14 cellular contexts compared by ENCODE assay signal in genomic region chr2:235045336-235045972, GRCh38.
DNase-seq lines count a peak whose midpoint lies in the region; ATAC-seq and TF ChIP-seq lines count a peak whose summit lies in the region.
"Had no signal": no experiment of that assay in that cellular context is flagged by ENCODE, and none has a peak within 500 bp of the region (broad histone marks: within the 10 kb centered on the region; RNA-seq: fewer than 3 reads in every experiment).

No MANE protein-coding gene starts in this region.

- no peaks in the 10 kb centered on the region for H3K9me3 Mint-ChIP-seq in activated naive CD4-positive, alpha-beta T cell treated with anti-CD3 and anti-CD28 coated beads for 36 hours
- no peaks in the 10 kb centered on the region for H3K9me3 Mint-ChIP-seq in activated naive CD8-positive, alpha-beta T cell treated with anti-CD3 and anti-CD28 coated beads, Interleukin-2, amount 10 ng/mL, durations not matched to agents 7 days and 5 days
- H3K9me3 Mint-ChIP-seq in type B pancreatic cell (no peaks in the 10 kb centered on the region), Caco-2 (ENCODE audit: unreplicated experiment) (no peaks in the 10 kb centered on the region)

- H3K27me3 Mint-ChIP-seq in activated naive CD4-positive, alpha-beta T cell treated with anti-CD3 and anti-CD28 coated beads for 36 hours (ENCODE audit: low read depth) = peaks cover 19% of the 10 kb centered on the region
- H3K27me3 Mint-ChIP-seq in activated naive CD8-positive, alpha-beta T cell treated with anti-CD3 and anti-CD28 coated beads, Interleukin-2, amount 10 ng/mL, durations not matched to agents 7 days and 5 days = peaks cover 10% of the 10 kb centered on the region
- no peaks in the 10 kb centered on the region for H3K27me3 Mint-ChIP-seq in type B pancreatic cell
- H3K27me3 Mint-ChIP-seq in Caco-2 (ENCODE audit: insufficient read depth, unreplicated experiment) = no peaks in the 10 kb centered on the region

- peak overlapping the region; percentile 18 for H3K4me3 Mint-ChIP-seq in activated naive CD4-positive, alpha-beta T cell treated with anti-CD3 and anti-CD28 coated beads for 36 hours
- peak overlapping the region; percentile 43 for H3K4me3 Mint-ChIP-seq in activated naive CD8-positive, alpha-beta T cell treated with anti-CD3 and anti-CD28 coated beads, Interleukin-2, amount 10 ng/mL, durations not matched to agents 7 days and 5 days
- H3K4me3 Mint-ChIP-seq in type B pancreatic cell (no peak overlapping the region), Caco-2 (ENCODE audit: unreplicated experiment) (no peak overlapping the region)

- TF ChIP-seq CTCF in type B pancreatic cell (conservative IDR thresholded peaks at IDR 0.05) (no peak), Caco-2 (IDR thresholded peaks at IDR 0.05; ENCODE audit: insufficient read depth in 1 of 2, low read depth in 1 of 2, low read length in 1 of 2, severe bottlenecking in 1 of 2, unreplicated experiment in 1 of 2) (no peak)

- H3K36me3 ChIP-seq in Caco-2 (ENCODE audit: control insufficient read depth, insufficient read depth, low read length) = no peaks in the 10 kb centered on the region; the same call in 1 of the 2 replicates

- H3K27ac Mint-ChIP-seq in activated naive CD4-positive, alpha-beta T cell treated with anti-CD3 and anti-CD28 coated beads for 36 hours = no peak overlapping the region
- H3K27ac Mint-ChIP-seq in activated naive CD8-positive, alpha-beta T cell treated with anti-CD3 and anti-CD28 coated beads, Interleukin-2, amount 10 ng/mL, durations not matched to agents 7 days and 5 days = no peak overlapping the region
- H3K27ac Mint-ChIP-seq in type B pancreatic cell = peak overlapping the region; percentile 84
- H3K27ac Mint-ChIP-seq in Caco-2 (ENCODE audit: unreplicated experiment) = no peak overlapping the region

- BruUV-seq in Caco-2 (replicated peaks; lab: Mats Ljungman, UMichigan) = no TSS peak

- POLR2A ChIA-PET in activated naive CD8-positive, alpha-beta T cell treated with anti-CD3 and anti-CD28 coated beads, Interleukin-2, amount 10 ng/mL, durations not matched to agents 7 days and 5 days (lab: Charles Lee) = no interaction called here
- POLR2A ChIA-PET in Caco-2 (lab: Charles Lee) = no interaction called here

- no peaks in the 10 kb centered on the region for H3K4me1 ChIP-seq in Caco-2

- H3K4me1 Mint-ChIP-seq in activated naive CD4-positive, alpha-beta T cell treated with anti-CD3 and anti-CD28 coated beads for 36 hours (ENCODE audit: low read depth) = peaks cover 11% of the 10 kb centered on the region
- peaks cover 14% of the 10 kb centered on the region for H3K4me1 Mint-ChIP-seq in activated naive CD8-positive, alpha-beta T cell treated with anti-CD3 and anti-CD28 coated beads, Interleukin-2, amount 10 ng/mL, durations not matched to agents 7 days and 5 days
- peaks cover 25% of the 10 kb centered on the region for H3K4me1 Mint-ChIP-seq in type B pancreatic cell (ENCODE audit: unreplicated experiment)
- H3K4me1 Mint-ChIP-seq in Caco-2 (ENCODE audit: low read depth, unreplicated experiment) = peaks cover 11% of the 10 kb centered on the region

- no peaks in the 10 kb centered on the region for H3K9me3 ChIP-seq in Caco-2
- H3K9me3 ChIP-seq: SJSA1, vagina had no signal

- no peaks in the 10 kb centered on the region for H3K36me3 Mint-ChIP-seq in activated naive CD4-positive, alpha-beta T cell treated with anti-CD3 and anti-CD28 coated beads for 36 hours (ENCODE audit: low read depth)
- H3K36me3 Mint-ChIP-seq in activated naive CD8-positive, alpha-beta T cell treated with anti-CD3 and anti-CD28 coated beads, Interleukin-2, amount 10 ng/mL, durations not matched to agents 7 days and 5 days = no peaks in the 10 kb centered on the region
- peaks cover 45% of the 10 kb centered on the region for H3K36me3 Mint-ChIP-seq in type B pancreatic cell
- H3K36me3 Mint-ChIP-seq in Caco-2 (ENCODE audit: insufficient read depth, unreplicated experiment) = peaks cover 57% of the 10 kb centered on the region

- H3K4me3 ChIP-seq in Caco-2 (ENCODE audit: low read depth, low read length) = no peak overlapping the region
- H3K4me3 ChIP-seq: coronary artery, SJSA1, vagina had no signal

- no peak for DNase-seq in activated naive CD4-positive, alpha-beta T cell treated with anti-CD3 and anti-CD28 coated beads for 36 hours
- no peak for DNase-seq in activated naive CD4-positive, alpha-beta T cell treated with anti-CD3 and anti-CD28 coated beads, Interleukin-2, amount 50 U/mL, for 16 hours
- no peak for DNase-seq in activated naive CD8-positive, alpha-beta T cell treated with anti-CD3 and anti-CD28 coated beads, Interleukin-2, amount 10 ng/mL, durations not matched to agents 7 days and 5 days
- no peak for DNase-seq in type B pancreatic cell (ENCODE audit: extremely low spot score, unreplicated experiment)
- DNase-seq in activated CD4-positive, alpha-beta T cell treated with anti-CD3 and anti-CD28 coated beads for 48 hours = no peak
- DNase-seq in Caco-2 = no peak
- no peak for DNase-seq in kidney tubule cell (ENCODE audit: low spot score)
- DNase-seq: hypothalamus; NCI-H187; stimulated activated CD4-positive, alpha-beta T cell treated with anti-CD3 and anti-CD28 coated beads, Interleukin-4, amount 100 ng/mL, for 4 hours had no signal

- intact Hi-C loops in activated naive CD4-positive, alpha-beta T cell treated with anti-CD3 and anti-CD28 coated beads for 36 hours (cut with micrococcal nuclease) = no loop called here
- intact Hi-C loops in Caco-2 (cut with micrococcal nuclease; ENCODE audit: unreplicated experiment) = no loop called here

- no peaks in the 10 kb centered on the region for H3K27me3 ChIP-seq in Caco-2 (replicated peaks; ENCODE audit: control insufficient read depth, insufficient read depth, low read length)
- H3K27me3 ChIP-seq: SJSA1, vagina had no signal

- CTCF ChIA-PET in activated naive CD4-positive, alpha-beta T cell treated with anti-CD3 and anti-CD28 coated beads for 36 hours (lab: Charles Lee) = no interaction called here
- CTCF ChIA-PET in Caco-2 (lab: Charles Lee) = no interaction called here

- ATAC-seq in HG03442 (IDR thresholded peaks at IDR 0.05; ENCODE audit: unreplicated experiment) = peak; percentile 71
- peak; percentile 63 for ATAC-seq in activated naive CD8-positive, alpha-beta T cell treated with anti-CD3 and anti-CD28 coated beads, Interleukin-2, amount 10 ng/mL, durations not matched to agents 7 days and 5 days (ENCODE audit: low read depth)

Comparison
In these comparisons a context has a peak if more than half of its experiments do, and no peak if none do; other contexts are left out.
1. H3K4me3 Mint-ChIP-seq: peak in activated naive CD4-positive, alpha-beta T cell treated with anti-CD3 and anti-CD28 coated beads for 36 hours (single experiment) and activated naive CD8-positive, alpha-beta T cell treated with anti-CD3 and anti-CD28 coated beads, Interleukin-2, amount 10 ng/mL, durations not matched to agents 7 days and 5 days (single experiment); none in type B pancreatic cell (single experiment) and Caco-2 (single experiment).